22 cellular contexts compared by ENCODE assay signal in genomic region chr6:39452746-39453145, GRCh38.
"Had no signal": no experiment of that assay in that cellular context is flagged by ENCODE, and none has a peak within 500 bp of the region (broad histone marks: within the 10 kb centered on the region; RNA-seq: fewer than 3 reads in every experiment).

No MANE protein-coding gene starts in this region.

- H3K4me3 Mint-ChIP-seq: activated CD4-positive, alpha-beta T cell treated with anti-CD3 and anti-CD28 coated beads, Interleukin-2, amount 10 ng/mL, durations not matched to agents 7 days and 5 days; activated CD8-positive, alpha-beta T cell treated with anti-CD3 and anti-CD28 coated beads, Interleukin-2, amount 10 ng/mL, durations not matched to agents 7 days and 5 days; activated naive CD8-positive, alpha-beta T cell treated with anti-CD3 and anti-CD28 coated beads, Interleukin-2, amount 10 ng/mL, durations not matched to agents 7 days and 5 days; activated T-cell treated with anti-CD3 and anti-CD28 coated beads, Interleukin-2, amount 50 U/mL, for 24 hours; brain; nephron progenitor cell had no signal

- ATAC-seq: activated CD8-positive, alpha-beta T cell treated with anti-CD3 and anti-CD28 coated beads, Interleukin-2, amount 10 ng/mL, durations not matched to agents 7 days and 5 days; esophagus mucosa; left colon; lower lobe of right lung had no signal

- H3K4me3 ChIP-seq: coronary artery, lower lobe of right lung, transverse colon, uterus had no signal

- H3K4me1 Mint-ChIP-seq: activated CD4-positive, alpha-beta T cell treated with anti-CD3 and anti-CD28 coated beads, Interleukin-2, amount 10 ng/mL, durations not matched to agents 7 days and 5 days; activated naive CD8-positive, alpha-beta T cell treated with anti-CD3 and anti-CD28 coated beads, Interleukin-2, amount 10 ng/mL, durations not matched to agents 7 days and 5 days; brain had no signal

- H3K27ac Mint-ChIP-seq: activated CD4-positive, alpha-beta T cell treated with anti-CD3 and anti-CD28 coated beads, Interleukin-2, amount 10 ng/mL, durations not matched to agents 7 days and 5 days; activated CD8-positive, alpha-beta T cell treated with anti-CD3 and anti-CD28 coated beads, Interleukin-2, amount 10 ng/mL, durations not matched to agents 7 days and 5 days; activated naive CD8-positive, alpha-beta T cell treated with anti-CD3 and anti-CD28 coated beads, Interleukin-2, amount 10 ng/mL, durations not matched to agents 7 days and 5 days; activated T-cell treated with anti-CD3 and anti-CD28 coated beads, Interleukin-2, amount 50 U/mL, for 24 hours; activated T-helper 2 cell treated with anti-CD3 and anti-CD28 coated beads, Interferon-gamma antibody, Interleukin-2, Interleukin-4, amounts not matched to agents 10 μg/mL and 5 μg/mL and 100 μg/mL, durations not matched to agents 14 hours and 24 hours and 36 hours; nephron progenitor cell had no signal

- H3K4me1 ChIP-seq: lower lobe of right lung, transverse colon, uterus had no signal

- H3K9me3 ChIP-seq: transverse colon, uterus had no signal

- H3K27me3 ChIP-seq: transverse colon, uterus had no signal

- H3K36me3 ChIP-seq: lower lobe of right lung, transverse colon, uterus had no signal

- H3K36me3 Mint-ChIP-seq: activated naive CD8-positive, alpha-beta T cell treated with anti-CD3 and anti-CD28 coated beads, Interleukin-2, amount 10 ng/mL, durations not matched to agents 7 days and 5 days had no signal

- H3K27ac ChIP-seq: coronary artery, lower lobe of right lung, transverse colon, uterus had no signal

- DNase-seq: activated CD4-positive, alpha-beta T cell treated with anti-CD3 and anti-CD28 coated beads, Interleukin-2, amount 10 ng/mL, durations not matched to agents 7 days and 5 days; activated CD4-positive, CD25-positive, alpha-beta regulatory T cell; activated CD8-positive, alpha-beta T cell treated with anti-CD3 and anti-CD28 coated beads, Interleukin-2, amount 10 ng/mL, durations not matched to agents 7 days and 5 days; activated naive CD4-positive, alpha-beta T cell treated with Interleukin-2 at 50 U/mL for 16 hours; activated naive CD8-positive, alpha-beta T cell treated with anti-CD3 and anti-CD28 coated beads, Interleukin-2, amount 10 ng/mL, durations not matched to agents 7 days and 5 days; activated T-cell treated with anti-CD3 and anti-CD28 coated beads, Interleukin-2, amount 50 U/mL, for 24 hours; amygdala; left colon; lower lobe of right lung; midbrain; nephron progenitor cell; nucleus accumbens; posterior cingulate gyrus; stimulated activated CD4-positive, alpha-beta T cell treated with anti-CD3 and anti-CD28 coated beads, Interleukin-2, amount 100 ng/mL, for 24 hours; stimulated activated naive CD4-positive, alpha-beta T cell treated with Interleukin-2 at 50 U/mL for 16 hours; T-helper 9 cell; transverse colon; uterus had no signal
